22 cellular contexts compared by ENCODE assay signal in genomic region chr19:5240011-5240410, GRCh38.
"Had no signal": no experiment of that assay in that cellular context is flagged by ENCODE, and none has a peak within 500 bp of the region (broad histone marks: within the 10 kb centered on the region; RNA-seq: fewer than 3 reads in every experiment).

No MANE protein-coding gene starts in this region.

- H3K27ac ChIP-seq: colonic mucosa, heart right ventricle, neutrophil, spleen, stomach, thoracic aorta, transverse colon had no signal

- H3K36me3 ChIP-seq: colonic mucosa, neutrophil, transverse colon had no signal

- ATAC-seq: esophagus mucosa; heart right ventricle; left lobe of liver; natural killer cell; sciatic nerve; stimulated activated naive B cell treated with anti-CD40 and anti-IgM and Interleukin-4, amounts not matched to agents 10 μg/mL and 1 μg/mL and 100 μg/mL, for 72 hours had no signal

- H3K4me3 Mint-ChIP-seq: mesothelial cell of epicardium; natural killer cell; stimulated activated naive B cell treated with anti-CD40 and anti-IgM and Interleukin-4, amounts not matched to agents 10 μg/mL and 1 μg/mL and 100 μg/mL, for 72 hours had no signal

- DNase-seq: cerebellar nuclear complex; colonic mucosa; effector CD4-positive, alpha-beta T cell; heart right ventricle; hypothalamus; islet precursor cell; natural killer cell; spleen; stimulated activated CD4-positive, alpha-beta T cell treated with anti-CD3 and anti-CD28 coated beads, Interleukin-15, amount 100 ng/mL, for 24 hours; stimulated activated CD4-positive, alpha-beta T cell treated with anti-CD3 and anti-CD28 coated beads, Interleukin-1b, Interleukin-23, amount 100 ng/mL, for 48 hours; stimulated activated CD4-positive, alpha-beta T cell treated with anti-CD3 and anti-CD28 coated beads, Interleukin-4, amount 100 ng/mL, for 24 hours; stimulated activated naive B cell treated with anti-CD40 and anti-IgM and Interleukin-4, amounts not matched to agents 10 μg/mL and 1 μg/mL and 100 μg/mL, for 72 hours; stomach; substantia nigra; transverse colon had no signal

- H3K9me3 Mint-ChIP-seq: mesothelial cell of epicardium; natural killer cell; stimulated activated naive B cell treated with anti-CD40 and anti-IgM and Interleukin-4, amounts not matched to agents 10 μg/mL and 1 μg/mL and 100 μg/mL, for 72 hours had no signal

- H3K4me1 Mint-ChIP-seq: mesothelial cell of epicardium; natural killer cell; stimulated activated naive B cell treated with anti-CD40 and anti-IgM and Interleukin-4, amounts not matched to agents 10 μg/mL and 1 μg/mL and 100 μg/mL, for 72 hours had no signal

- H3K27me3 ChIP-seq: colonic mucosa, heart right ventricle, neutrophil, spleen, stomach, transverse colon had no signal

- H3K27ac Mint-ChIP-seq: mesothelial cell of epicardium; natural killer cell; stimulated activated naive B cell treated with anti-CD40 and anti-IgM and Interleukin-4, amounts not matched to agents 10 μg/mL and 1 μg/mL and 100 μg/mL, for 72 hours had no signal

- H3K36me3 Mint-ChIP-seq: natural killer cell had no signal

- H3K4me1 ChIP-seq: colonic mucosa, heart right ventricle, spleen, stomach, transverse colon had no signal

- FAIRE-seq: frontal cortex had no signal

- H3K4me3 ChIP-seq: colonic mucosa, heart right ventricle, spleen, stomach, thoracic aorta, transverse colon had no signal

- H3K9me3 ChIP-seq: colonic mucosa, heart right ventricle, neutrophil, spleen, stomach, thoracic aorta, transverse colon had no signal
